ENCODE assay signal across 25 cellular contexts in genomic region chr18:58387716-58388115, GRCh38.
"Had no signal": no experiment of that assay in that cellular context is flagged by ENCODE, and none has a peak within 500 bp of the region (broad histone marks: within the 10 kb centered on the region; RNA-seq: fewer than 3 reads in every experiment).

No MANE protein-coding gene starts in this region.

- H3K27me3 ChIP-seq: colonic mucosa, right lobe of liver, tibial nerve had no signal

- H3K4me3 ChIP-seq: colonic mucosa, right lobe of liver, tibial nerve had no signal

- H3K27me3 Mint-ChIP-seq: activated naive CD4-positive, alpha-beta T cell treated with anti-CD3 and anti-CD28 coated beads, Interleukin-2, amount 50 U/mL, for 24 hours; memory B cell; naive thymus-derived CD8-positive, alpha-beta T cell had no signal

- H3K4me3 Mint-ChIP-seq: activated naive CD4-positive, alpha-beta T cell treated with anti-CD3 and anti-CD28 coated beads, Interleukin-2, amount 50 U/mL, for 24 hours; memory B cell; naive thymus-derived CD8-positive, alpha-beta T cell; neural crest cell had no signal

- H3K9me3 ChIP-seq: colonic mucosa, right lobe of liver, tibial nerve had no signal

- FAIRE-seq: frontal cortex, islet of Langerhans, TTC549, urothelium cell line had no signal

- H3K4me1 ChIP-seq: colonic mucosa, right lobe of liver had no signal

- H3K27ac Mint-ChIP-seq: activated naive CD4-positive, alpha-beta T cell treated with anti-CD3 and anti-CD28 coated beads, Interleukin-2, amount 50 U/mL, for 24 hours; activated T-helper 2 cell treated with anti-CD3 and anti-CD28 coated beads, Interferon-gamma antibody, Interleukin-2, Interleukin-4, amounts not matched to agents 10 μg/mL and 5 μg/mL and 100 μg/mL, durations not matched to agents 14 hours and 24 hours and 36 hours; memory B cell had no signal

- H3K9me3 Mint-ChIP-seq: activated naive CD4-positive, alpha-beta T cell treated with anti-CD3 and anti-CD28 coated beads, Interleukin-2, amount 50 U/mL, for 24 hours; activated T-helper 2 cell treated with anti-CD3 and anti-CD28 coated beads, Interferon-gamma antibody, Interleukin-2, Interleukin-4, amounts not matched to agents 10 μg/mL and 5 μg/mL and 100 μg/mL, durations not matched to agents 14 hours and 24 hours and 36 hours; memory B cell; naive thymus-derived CD8-positive, alpha-beta T cell; neural crest cell had no signal

- H3K4me1 Mint-ChIP-seq: activated naive CD4-positive, alpha-beta T cell treated with anti-CD3 and anti-CD28 coated beads, Interleukin-2, amount 50 U/mL, for 24 hours; memory B cell had no signal

- DNase-seq: activated CD4-positive, alpha-beta T cell treated with anti-CD3 and anti-CD28 coated beads for 48 hours; activated CD4-positive, alpha-beta T cell treated with anti-CD3 and anti-CD28 coated beads, Interleukin-2, amount 50 U/mL, for 48 hours; activated T-cell treated with anti-CD3 and anti-CD28 coated beads, Interleukin-2, amount 50 U/mL, for 48 hours; cerebellar nuclear complex; colonic mucosa; effector CD8-positive, alpha-beta T cell; glutamatergic neuron; left colon; naive thymus-derived CD8-positive, alpha-beta T cell; occipital lobe; stimulated activated CD4-positive, alpha-beta T cell treated with anti-CD3 and anti-CD28 coated beads, Interleukin-2, amount 100 ng/mL, for 48 hours; stimulated activated naive CD4-positive, alpha-beta T cell treated with Interleukin-2 at 50 U/mL for 16 hours; T-helper 9 cell; WERI-Rb-1 had no signal

- ATAC-seq: activated CD4-positive, CD25-positive, alpha-beta regulatory T cell treated with anti-CD3 and anti-CD28 coated beads, Interleukin-2, amount 50 U/mL, for 24 hours; left colon; naive thymus-derived CD8-positive, alpha-beta T cell; right lobe of liver had no signal

- H3K27ac ChIP-seq: colonic mucosa, right lobe of liver, tibial nerve, WERI-Rb-1 had no signal
